8 cellular contexts compared by ENCODE assay signal in the genomic region with DNA sequence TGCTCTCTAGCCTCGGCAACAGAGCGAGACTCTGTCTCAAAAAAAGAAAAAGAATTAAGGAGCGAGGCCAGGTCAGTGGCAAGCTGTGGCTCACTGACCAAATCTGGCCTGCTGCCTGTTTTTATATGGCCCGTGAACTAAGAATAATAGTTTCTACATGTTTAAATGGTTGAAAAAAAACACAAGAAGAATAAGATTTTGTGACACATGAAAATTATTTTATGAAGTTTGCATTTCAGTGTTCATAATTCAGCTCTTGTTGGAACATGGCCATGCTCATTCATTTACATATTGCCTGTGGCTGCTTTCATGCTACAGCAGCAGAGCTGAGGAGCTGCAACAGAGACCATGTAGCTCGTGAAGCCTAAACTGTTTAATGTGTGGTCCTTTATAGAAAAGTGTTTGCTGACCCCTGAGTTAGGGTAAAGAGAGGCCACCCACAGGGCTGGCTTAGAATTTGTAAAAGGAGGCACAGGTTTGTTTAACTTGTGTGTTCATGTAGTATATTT. TPM values are rescaled to one million over a fixed set of nuclear protein-coding genes. Genes with fewer than 3 reads are reported as not detected.
A peak's percentile ranks its signal among the peaks of the same experiment; 100 is the strongest.
DNase-seq lines count a peak whose midpoint lies in the region; ATAC-seq and TF ChIP-seq lines count a peak whose summit lies in the region.

No MANE protein-coding gene starts in this region.

- H3K27me3 ChIP-seq in ACC112 (ENCODE audit: insufficient read depth, low read length) (no peaks in the 10 kb centered on the region), left lung (no peaks in the 10 kb centered on the region)

- intact Hi-C loops in left lung (cut with DNase I), result no loop called here

- peak; percentile 37 for ATAC-seq in HG02610 (IDR thresholded peaks at IDR 0.05; ENCODE audit: unreplicated experiment)
- ATAC-seq in left lung, result no peak
- ATAC-seq in GM18867 (IDR thresholded peaks at IDR 0.05; ENCODE audit: unreplicated experiment), result no peak

- H3K36me3 ChIP-seq in ACC112 (ENCODE audit: insufficient read depth, low read length) (no peaks in the 10 kb centered on the region), SK-N-MC (ENCODE audit: insufficient read depth, low read length) (peaks cover 8% of the 10 kb centered on the region; the same call in 1 of the 2 replicates), left lung (peaks cover 0 to 11% of the 10 kb centered on the region in 2 donors)

- TF ChIP-seq CTCF in left lung (IDR thresholded peaks at IDR 0.05), result no peak

- CTCF ChIA-PET in activated naive CD4-positive, alpha-beta T cell treated with anti-CD3 and anti-CD28 coated beads, Interleukin-2, amount 10 ng/mL, durations not matched to agents 7 days and 5 days (lab: Charles Lee), result no interaction called here
- CTCF ChIA-PET in activated CD4-positive, alpha-beta memory T cell treated with anti-CD3 and anti-CD28 coated beads, Interleukin-2, amount 10 ng/mL, durations not matched to agents 7 days and 5 days (lab: Charles Lee), result no interaction called here

- H3K9me3 ChIP-seq in SK-N-MC (ENCODE audit: low read depth, low read length) (no peaks in the 10 kb centered on the region; the same call in 1 of the 2 replicates), left lung (no peaks in the 10 kb centered on the region)

- no peaks in the 10 kb centered on the region for H3K79me2 ChIP-seq in ACC112 (ENCODE audit: control insufficient read depth, insufficient read depth, low read length, unreplicated experiment)

- POLR2A ChIA-PET in activated CD4-positive, alpha-beta memory T cell treated with anti-CD3 and anti-CD28 coated beads, Interleukin-2, amount 10 ng/mL, durations not matched to agents 7 days and 5 days (lab: Charles Lee), result interaction anchor here (0.7 kb wide), 1 partner anchor 797 kb away, joined by 4 read pairs; no protein-coding TSS in a partner anchor

- H3K9ac ChIP-seq in SK-N-MC (ENCODE audit: insufficient read length), result peak overlapping the region; percentile 55

- H3K27ac ChIP-seq in ACC112 (ENCODE audit: low read depth, low read length) (peak overlapping the region; percentile 87; the same call in 1 of the 2 replicates), SK-N-MC (peak overlapping the region; percentile 98), left lung (peak overlapping the region; percentile 79 to 82)

- DNase-seq in SK-N-MC (ENCODE audit: low read depth, low spot score) (peak; percentile 82), left lung (no peak), SW480 (ENCODE audit: low spot score) (no peak)
- DNase-seq in activated naive CD4-positive, alpha-beta T cell treated with anti-CD3 and anti-CD28 coated beads, Interleukin-2, amount 10 ng/mL, durations not matched to agents 7 days and 5 days, result no peak
- no peak for DNase-seq in activated CD4-positive, alpha-beta memory T cell treated with anti-CD3 and anti-CD28 coated beads, Interleukin-2, amount 10 ng/mL, durations not matched to agents 7 days and 5 days

- peaks cover 44% of the 10 kb centered on the region for H3K36me3 Mint-ChIP-seq in activated naive CD4-positive, alpha-beta T cell treated with anti-CD3 and anti-CD28 coated beads, Interleukin-2, amount 10 ng/mL, durations not matched to agents 7 days and 5 days
- peaks cover 38% of the 10 kb centered on the region for H3K36me3 Mint-ChIP-seq in activated CD4-positive, alpha-beta memory T cell treated with anti-CD3 and anti-CD28 coated beads, Interleukin-2, amount 10 ng/mL, durations not matched to agents 7 days and 5 days (ENCODE audit: low read depth)

- peaks cover 27% of the 10 kb centered on the region for H3K4me1 Mint-ChIP-seq in activated naive CD4-positive, alpha-beta T cell treated with anti-CD3 and anti-CD28 coated beads, Interleukin-2, amount 10 ng/mL, durations not matched to agents 7 days and 5 days
- peaks cover 21% of the 10 kb centered on the region for H3K4me1 Mint-ChIP-seq in activated CD4-positive, alpha-beta memory T cell treated with anti-CD3 and anti-CD28 coated beads, Interleukin-2, amount 10 ng/mL, durations not matched to agents 7 days and 5 days

- H3K4me1 ChIP-seq in ACC112 (ENCODE audit: control insufficient read depth, insufficient read depth, low read length, unreplicated experiment) (peaks cover 21% of the 10 kb centered on the region), left lung (peaks cover 16 to 21% of the 10 kb centered on the region in 2 donors)

- H3K27ac Mint-ChIP-seq in activated naive CD4-positive, alpha-beta T cell treated with anti-CD3 and anti-CD28 coated beads, Interleukin-2, amount 10 ng/mL, durations not matched to agents 7 days and 5 days, result no peak overlapping the region
- H3K27ac Mint-ChIP-seq in activated CD4-positive, alpha-beta memory T cell treated with anti-CD3 and anti-CD28 coated beads, Interleukin-2, amount 10 ng/mL, durations not matched to agents 7 days and 5 days, result no peak overlapping the region

- no peaks in the 10 kb centered on the region for H3K27me3 Mint-ChIP-seq in activated naive CD4-positive, alpha-beta T cell treated with anti-CD3 and anti-CD28 coated beads, Interleukin-2, amount 10 ng/mL, durations not matched to agents 7 days and 5 days
- no peaks in the 10 kb centered on the region for H3K27me3 Mint-ChIP-seq in activated CD4-positive, alpha-beta memory T cell treated with anti-CD3 and anti-CD28 coated beads, Interleukin-2, amount 10 ng/mL, durations not matched to agents 7 days and 5 days

- no peak overlapping the region for H2AFZ ChIP-seq in ACC112 (ENCODE audit: low read length, unreplicated experiment)

- no peak overlapping the region for H3K4me3 Mint-ChIP-seq in activated naive CD4-positive, alpha-beta T cell treated with anti-CD3 and anti-CD28 coated beads, Interleukin-2, amount 10 ng/mL, durations not matched to agents 7 days and 5 days
- H3K4me3 Mint-ChIP-seq in activated CD4-positive, alpha-beta memory T cell treated with anti-CD3 and anti-CD28 coated beads, Interleukin-2, amount 10 ng/mL, durations not matched to agents 7 days and 5 days, result no peak overlapping the region

- H3K4me3 ChIP-seq in ACC112 (ENCODE audit: low read depth, low read length) (no peak overlapping the region), SK-N-MC (peak overlapping the region; percentile 75), left lung (no peak overlapping the region)

- H3K9me3 Mint-ChIP-seq in activated naive CD4-positive, alpha-beta T cell treated with anti-CD3 and anti-CD28 coated beads, Interleukin-2, amount 10 ng/mL, durations not matched to agents 7 days and 5 days, result peaks cover 8% of the 10 kb centered on the region
- H3K9me3 Mint-ChIP-seq in activated CD4-positive, alpha-beta memory T cell treated with anti-CD3 and anti-CD28 coated beads, Interleukin-2, amount 10 ng/mL, durations not matched to agents 7 days and 5 days, result peaks cover 5% of the 10 kb centered on the region

RNA-seq across cellular contexts. Expression of a gene that starts 59.5 kb away (rescaled TPM):
- total RNA-seq in left lung, result 10 to 100 TPM; 38.2 to 46.6 TPM
- total RNA-seq in activated CD4-positive, alpha-beta memory T cell treated with anti-CD3 and anti-CD28 coated beads, Interleukin-2, amount 10 ng/mL, durations not matched to agents 7 days and 5 days, result 10 to 100 TPM; 36.6 to 39.0 TPM
